Comparison of ENCODE assay signal across 16 cellular contexts in the genomic region with DNA sequence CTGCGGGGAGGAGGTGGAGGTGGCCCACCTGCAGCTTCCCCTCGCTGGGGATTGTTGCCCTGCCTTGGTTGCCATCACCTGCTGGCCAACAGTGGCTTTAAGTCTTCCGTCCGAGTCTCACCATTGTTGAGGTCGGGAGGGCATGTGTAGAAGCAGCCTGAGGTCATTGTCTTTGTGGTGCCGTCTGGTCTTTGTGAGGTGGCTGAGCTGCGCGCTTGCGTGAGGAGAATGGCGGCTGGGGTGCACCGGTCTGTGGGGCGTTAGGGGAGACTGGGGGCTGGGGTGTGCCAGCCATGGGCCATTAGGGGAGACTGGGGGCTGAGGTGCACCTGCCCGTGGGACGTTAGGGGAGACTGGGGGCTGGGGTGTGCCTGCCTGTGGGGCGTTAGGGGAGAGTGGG. TPM values are rescaled to one million over a fixed set of nuclear protein-coding genes. Genes with fewer than 3 reads are reported as not detected.
DNase-seq lines count a peak whose midpoint lies in the region; ATAC-seq and TF ChIP-seq lines count a peak whose summit lies in the region.
"Had no signal": no experiment of that assay in that cellular context is flagged by ENCODE, and none has a peak within 500 bp of the region (broad histone marks: within the 10 kb centered on the region; RNA-seq: fewer than 3 reads in every experiment).

No MANE protein-coding gene starts in this region.

- ATAC-seq in right cardiac atrium (no peak), HG03097 (IDR thresholded peaks at IDR 0.05; ENCODE audit: low FRiP score, unreplicated experiment) (no peak), GM19397 (IDR thresholded peaks at IDR 0.05; ENCODE audit: unreplicated experiment) (no peak)
- no peak for ATAC-seq in activated T-helper 17 cell treated with anti-CD3 and anti-CD28 coated beads, Interleukin-2, amount 50 U/mL, for 72 hours (replicated peaks)
- ATAC-seq: CD8-positive, alpha-beta T cell had no signal

- no peak overlapping the region for H3K4me2 ChIP-seq in neural progenitor cell

- H3K9me3 Mint-ChIP-seq in activated T-helper 17 cell treated with anti-CD3 and anti-CD28 coated beads, Interleukin-2, amount 50 U/mL, for 72 hours, result no peaks in the 10 kb centered on the region
- H3K9me3 Mint-ChIP-seq in neural progenitor cell, result peaks cover 22% of the 10 kb centered on the region
- H3K9me3 Mint-ChIP-seq: CD8-positive, alpha-beta T cell had no signal

- TF ChIP-seq CTCF in left ventricle myocardium inferior (IDR thresholded peaks at IDR 0.05; ENCODE audit: borderline replicate concordance) (no peak), neural progenitor cell (IDR thresholded peaks at IDR 0.05) (no peak)

- DNase-seq in right cardiac atrium (peak; percentile 9 to 47 (median 46)), left ventricle myocardium inferior (no peak), neural progenitor cell (ENCODE audit: low spot score) (no peak), pons (ENCODE audit: low spot score) (no peak), CD1c-positive myeloid dendritic cell (ENCODE audit: extremely low spot score) (no peak)
- DNase-seq: BE2C; CD8-positive, alpha-beta T cell; COR-L47; DMS153; DMS79 treated with DMSO at 0.1 percent for 48 hours; GDM1 had no signal

- intact Hi-C loops in right cardiac atrium (cut with DNase I) (no loop called here), left ventricle myocardium inferior (cut with micrococcal nuclease) (no loop called here)

- H3K4me1 ChIP-seq in right cardiac atrium (ENCODE audit: control insufficient read depth, insufficient read depth, low read length), result peaks cover 2% of the 10 kb centered on the region
- peaks cover 38% of the 10 kb centered on the region for H3K4me1 ChIP-seq in left ventricle myocardium inferior
- no peaks in the 10 kb centered on the region for H3K4me1 ChIP-seq in neural progenitor cell
- H3K4me1 ChIP-seq: BE2C, HAP-1 had no signal

- no peak overlapping the region for H3K4me3 Mint-ChIP-seq in activated T-helper 17 cell treated with anti-CD3 and anti-CD28 coated beads, Interleukin-2, amount 50 U/mL, for 72 hours
- no peak overlapping the region for H3K4me3 Mint-ChIP-seq in neural progenitor cell
- H3K4me3 Mint-ChIP-seq: CD8-positive, alpha-beta T cell had no signal

- H3K9me3 ChIP-seq in right cardiac atrium (ENCODE audit: control insufficient read depth, low read length), result no peaks in the 10 kb centered on the region
- no peaks in the 10 kb centered on the region for H3K9me3 ChIP-seq in left ventricle myocardium inferior (replicated peaks)
- no peaks in the 10 kb centered on the region for H3K9me3 ChIP-seq in neural progenitor cell (ENCODE audit: low read depth)
- H3K9me3 ChIP-seq: BE2C, HAP-1 had no signal

- H3K27ac ChIP-seq in right cardiac atrium (ENCODE audit: low read length) (no peak overlapping the region), left ventricle myocardium inferior (replicated peaks) (no peak overlapping the region), neural progenitor cell (no peak overlapping the region)
- H3K27ac ChIP-seq: C4-2B had no signal

- H3K79me2 ChIP-seq in neural progenitor cell (ENCODE audit: low read depth), result peaks cover 17% of the 10 kb centered on the region

- H3K27ac Mint-ChIP-seq in activated T-helper 17 cell treated with anti-CD3 and anti-CD28 coated beads, Interleukin-2, amount 50 U/mL, for 72 hours, result peak overlapping the region; percentile 11
- peak overlapping the region; percentile 51 for H3K27ac Mint-ChIP-seq in neural progenitor cell

- WGBS in right cardiac atrium, result 95% methylated on average over 15 of the region's 15 CpGs

- H3K36me3 ChIP-seq in left ventricle myocardium inferior (peaks cover 21% of the 10 kb centered on the region), neural progenitor cell (no peaks in the 10 kb centered on the region)

- H3K4me3 ChIP-seq in right cardiac atrium (ENCODE audit: low read length) (no peak overlapping the region), left ventricle myocardium inferior (no peak overlapping the region), neural progenitor cell (no peak overlapping the region)
- H3K4me3 ChIP-seq: HAP-1 had no signal

- H3F3A ChIP-seq in neural progenitor cell (ENCODE audit: low read depth), result no peaks in the 10 kb centered on the region

- H3K27me3 Mint-ChIP-seq in activated T-helper 17 cell treated with anti-CD3 and anti-CD28 coated beads, Interleukin-2, amount 50 U/mL, for 72 hours, result no peaks in the 10 kb centered on the region
- peaks cover 11% of the 10 kb centered on the region for H3K27me3 Mint-ChIP-seq in neural progenitor cell (ENCODE audit: insufficient read depth, low read depth)

- H3K4me1 Mint-ChIP-seq in activated T-helper 17 cell treated with anti-CD3 and anti-CD28 coated beads, Interleukin-2, amount 50 U/mL, for 72 hours, result peaks cover 6% of the 10 kb centered on the region
- peaks cover 9% of the 10 kb centered on the region for H3K4me1 Mint-ChIP-seq in neural progenitor cell

- no peak overlapping the region for H2AFZ ChIP-seq in neural progenitor cell (replicated peaks)

- H3K27me3 ChIP-seq in right cardiac atrium (ENCODE audit: control insufficient read depth, insufficient read depth), result no peaks in the 10 kb centered on the region
- no peaks in the 10 kb centered on the region for H3K27me3 ChIP-seq in left ventricle myocardium inferior (ENCODE audit: low read depth)
- H3K27me3 ChIP-seq in neural progenitor cell, result no peaks in the 10 kb centered on the region
- H3K27me3 ChIP-seq: BE2C had no signal

- no peak overlapping the region for H3K9ac ChIP-seq in neural progenitor cell

- H3K36me3 Mint-ChIP-seq in activated T-helper 17 cell treated with anti-CD3 and anti-CD28 coated beads, Interleukin-2, amount 50 U/mL, for 72 hours (ENCODE audit: low read depth), result peaks cover 40% of the 10 kb centered on the region
- H3K36me3 Mint-ChIP-seq in neural progenitor cell, result peaks cover 32% of the 10 kb centered on the region

- no peaks in the 10 kb centered on the region for H4K20me1 ChIP-seq in neural progenitor cell (ENCODE audit: low read depth)

RNA-seq across cellular contexts. Expression of a gene that starts 36.2 kb away (rescaled TPM):
- total RNA-seq in right cardiac atrium (not detected), left ventricle myocardium inferior (not detected), neural progenitor cell (ENCODE audit: low replicate concordance) (not detected in 2 replicates)
- 0.07 TPM for polyA plus RNA-seq in right cardiac atrium
- total RNA-seq in activated T-helper 17 cell treated with anti-CD3 and anti-CD28 coated beads, Interleukin-2, amount 50 U/mL, for 72 hours, result not detected
- total RNA-seq: CD8-positive, alpha-beta T cell had no signal

RNA-seq across cellular contexts. Expression of a gene that starts 51.7 kb away (rescaled TPM):
- total RNA-seq in right cardiac atrium (10 to 100 TPM; 36.2 to 43.9 (median 41.5) TPM), left ventricle myocardium inferior (48.0 TPM), neural progenitor cell (ENCODE audit: low replicate concordance) (76.4 and 85.0 TPM in 2 replicates)
- polyA plus RNA-seq in right cardiac atrium, result 38.8 TPM
- 100 to 1,000 TPM; 111 to 139 TPM for total RNA-seq in activated T-helper 17 cell treated with anti-CD3 and anti-CD28 coated beads, Interleukin-2, amount 50 U/mL, for 72 hours

Comparison
In these comparisons a context has a peak if more than half of its experiments do, and no peak if none do; other contexts are left out.
1. DNase-seq: peak in right cardiac atrium (3 of 3); none in left ventricle myocardium inferior (single experiment), neural progenitor cell (single experiment), pons (single experiment) and CD1c-positive myeloid dendritic cell (single experiment).